Comparison of ENCODE assay signal across 8 cellular contexts in the genomic region with DNA sequence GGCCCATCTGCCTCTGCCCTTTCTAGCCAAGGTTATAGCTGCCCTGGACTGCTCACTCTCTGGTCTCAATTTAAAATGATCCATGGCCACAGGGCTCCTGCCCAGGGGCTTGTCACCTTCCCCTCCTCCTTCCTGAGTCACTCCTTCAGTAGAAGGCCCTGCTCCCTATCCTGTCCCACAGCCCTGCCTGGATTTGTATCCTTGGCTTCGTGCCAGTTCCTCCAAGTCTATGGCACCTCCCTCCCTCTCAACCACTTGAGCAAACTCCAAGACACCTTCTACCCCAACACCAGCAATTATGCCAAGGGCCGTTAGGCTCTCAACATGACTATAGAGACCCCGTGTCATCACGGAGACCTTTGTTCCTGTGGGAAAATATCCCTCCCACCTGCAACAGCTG. TPM values are rescaled to one million over a fixed set of nuclear protein-coding genes. Genes with fewer than 3 reads are reported as not detected.
DNase-seq lines count a peak whose midpoint lies in the region; ATAC-seq, FAIRE-seq and TF ChIP-seq lines count a peak whose summit lies in the region.
"Not testable (repeated sequence)": the region's sequence is repeated elsewhere in the genome, so short reads cannot be mapped to it uniquely, and the experiment has no call there.

No MANE protein-coding gene starts in this region.

- intact Hi-C loops in PC-3 (cut with micrococcal nuclease); GM12878 (cut with micrococcal nuclease; ENCODE audit: unreplicated experiment): not testable (repeated sequence)

- not testable (repeated sequence) for H3K27me3 ChIP-seq in PC-3 (ENCODE audit: low read length); GM12878 (replicated peaks in 1 of 2; ENCODE audit: control insufficient read depth in 2 of 2, insufficient read depth in 2 of 2, low read length in 1 of 2)

- peak overlapping the region; percentile 40; the same call in 1 of the 2 replicates for H3K9ac ChIP-seq in PC-3 (ENCODE audit: low read length)
- not testable (repeated sequence) for H3K9ac ChIP-seq in GM12878 (ENCODE audit: control insufficient read depth, insufficient read depth, low read length)

- WGBS in GM12878 (ENCODE audit: insufficient coverage, insufficient replicate concordance, low lambda C conversion rate, missing lambda C conversion rate) = 92% methylated on average over 3 of the region's 4 CpGs

- H3K4me2 ChIP-seq in PC-3 (ENCODE audit: low read length) = peak overlapping the region; percentile 57
- not testable (repeated sequence) for H3K4me2 ChIP-seq in GM12878 (ENCODE audit: control insufficient read depth, insufficient read depth)

- CTCF ChIA-PET in PC-3 (lab: Charles Lee); GM12878 (lab: Yijun Ruan, JAX): not testable (repeated sequence)

- not testable (repeated sequence) for H3F3A ChIP-seq in PC-3 (ENCODE audit: low read length, unreplicated experiment)

- in situ Hi-C loops in GM12878 (cut with MboI) = not testable (repeated sequence)

- H3K4me1 ChIP-seq in PC-3 (ENCODE audit: insufficient read depth, low read length) = peaks cover 15% of the 10 kb centered on the region; the same call in 1 of the 2 replicates
- H3K4me1 ChIP-seq in GM12878 (ENCODE audit: control insufficient read depth, insufficient read depth, low read length) = not testable (repeated sequence)

- DNase-seq in DMS53 (lab: John Stamatoyannopoulos, UW) = peak; percentile 75
- DNase-seq in NCI-H1105 treated with DMSO at 0.1 percent for 48 hours (lab: John Stamatoyannopoulos, UW) = peak; percentile 47
- peak; percentile 44 for DNase-seq in PC-3
- DNase-seq in GM12878 (ENCODE audit: low read depth, low spot score) = not testable (repeated sequence)
- peak; percentile 23 for DNase-seq in epithelial cell of esophagus (ENCODE audit: low read depth)
- peak; percentile 30 for DNase-seq in mesenteric fat pad (ENCODE audit: low spot score)
- DNase-seq in renal cortical epithelial cell (ENCODE audit: low read depth) = peak; percentile 1

- TF ChIP-seq POLR2A in GM12878 (IDR thresholded peaks at IDR 0.05; ENCODE audit: low read depth, low read length) = not testable (repeated sequence)

- TF ChIP-seq CTCF in 22Rv1 (IDR thresholded peaks at IDR 0.05); PC-3 (conservative IDR thresholded peaks at IDR 0.05; ENCODE audit: low read depth, low read length); GM12878 (IDR thresholded peaks at IDR 0.05 in 2 of 3, conservative IDR thresholded peaks at IDR 0.05 in 1 of 3; ENCODE audit: control insufficient read depth in 2 of 3, extremely low read depth in 1 of 3, insufficient read depth in 1 of 3, low read depth in 3 of 3, low read length in 3 of 3); epithelial cell of esophagus (IDR thresholded peaks at IDR 0.05; ENCODE audit: insufficient read depth, low read depth, low read length, missing control alignments): not testable (repeated sequence)

- not testable (repeated sequence) for H3K79me2 ChIP-seq in PC-3 (ENCODE audit: low read length); GM12878 (ENCODE audit: control insufficient read depth, insufficient read depth, low read length)

- not testable (repeated sequence) for H3K4me3 ChIP-seq in PC-3 (ENCODE audit: low read length); GM12878; epithelial cell of esophagus (ENCODE audit: low read length)

- H3K9me2 ChIP-seq in PC-3 (replicated peaks; ENCODE audit: low read length) = not testable (repeated sequence)

- not testable (repeated sequence) for H3K36me3 ChIP-seq in PC-3 (ENCODE audit: low read depth, low read length); GM12878 (ENCODE audit: control insufficient read depth in 2 of 2, insufficient read depth in 2 of 2, low read length in 1 of 2)

- TF ChIP-seq EP300 in GM12878 (IDR thresholded peaks at IDR 0.05; ENCODE audit: borderline replicate concordance in 1 of 2, control insufficient read depth in 1 of 2, low read depth in 2 of 2, low read length in 2 of 2) = not testable (repeated sequence)

- POLR2A ChIA-PET in PC-3 (lab: Charles Lee; ENCODE audit: unreplicated experiment); GM12878 (lab: Charles Lee): not testable (repeated sequence)

- RAD21 ChIA-PET in GM12878 (lab: Charles Lee; ENCODE audit: unreplicated experiment) = not testable (repeated sequence)

- FAIRE-seq in GM12878 (lab: Jason Lieb, UNC) = not testable (repeated sequence)

- not testable (repeated sequence) for H2AFZ ChIP-seq in PC-3 (ENCODE audit: low read length); GM12878 (ENCODE audit: control insufficient read depth, low read depth, low read length)

- not testable (repeated sequence) for TF ChIP-seq RAD21 in GM12878 (IDR thresholded peaks at IDR 0.05; ENCODE audit: insufficient read depth, low read depth, low read length)

- SMC1A ChIA-PET in GM12878 (lab: Charles Lee; ENCODE audit: uncharacterized antibody, unreplicated experiment) = not testable (repeated sequence)

- peak; percentile 48 for ATAC-seq in PC-3
- ATAC-seq in GM12878 = not testable (repeated sequence)

- not testable (repeated sequence) for BruUV-seq in PC-3 (replicated peaks; lab: Mats Ljungman, UMichigan)
- BruUV-seq in GM12878 (replicated peaks; lab: Mats Ljungman, UMichigan) = TSS peak; percentile 44

- peak overlapping the region; percentile 77 for H3K27ac ChIP-seq in 22Rv1
- peak overlapping the region; percentile 81 for H3K27ac ChIP-seq in PC-3 (ENCODE audit: low read length)
- H3K27ac ChIP-seq in GM12878 (ENCODE audit: control insufficient read depth, insufficient read depth) = not testable (repeated sequence)

- H4K20me1 ChIP-seq in PC-3 (ENCODE audit: low read length); GM12878 (ENCODE audit: control insufficient read depth, insufficient read depth): not testable (repeated sequence)

- H3K9me3 ChIP-seq in PC-3 (ENCODE audit: low read length); GM12878 (replicated peaks; ENCODE audit: control insufficient read depth, insufficient read depth, low read length): not testable (repeated sequence)

RNA-seq across cellular contexts. Expression of gene DDX11, which starts 30.6 kb away (rescaled TPM):
- 53.8 and 72.2 TPM in 2 replicates for total RNA-seq in PC-3 (2014; rRNA removed)
- 187 and 199 TPM in 2 replicates for total RNA-seq in GM12878 (2013; cell fraction: nucleolus; rRNA removed)
- total RNA-seq in GM12878 (2014; rRNA removed) = 42.0 and 53.6 TPM in 2 replicates
- 27.0 and 31.6 TPM in 2 replicates for total RNA-seq in GM12878 (2014; rRNA removed; fragmentation: Illumina TruSeq; extraction: Trizol)
- total RNA-seq in GM12878 (2021) = 79.3 and 94.2 TPM in 2 replicates
- 43.4 TPM for polyA plus RNA-seq in GM12878 (2011; ENCODE audit: low read depth)
- 27.9 and 38.9 TPM in 2 replicates for polyA plus RNA-seq in GM12878 (2011; rRNA removed)
- 25.3 and 37.5 TPM in 2 replicates for polyA plus RNA-seq in GM12878 (2011; cell fraction: cytosol; rRNA removed)
- 280 and 327 TPM in 2 replicates for polyA plus RNA-seq in GM12878 (2011; cell fraction: nucleus; rRNA removed)
- polyA plus RNA-seq in GM12878 (2012) = 46.8 and 56.7 TPM in 2 replicates
- 17.8 and 31.9 TPM in 2 replicates for polyA plus RNA-seq in GM12878 (2014; fragmentation: Illumina TruSeq; extraction: Trizol)
- polyA plus RNA-seq in GM12878 (2014; fragmentation: Nextera tagmentation; extraction: Ambion mirVana) = 1 to 10 TPM; 3.8 to 4.8 TPM
- 58.7 and 66.2 TPM in 2 replicates for polyA plus RNA-seq in GM12878 (2014; rRNA removed)
- 10 to 100 TPM; 56.5 to 62.5 TPM for polyA plus RNA-seq in GM12878 (2016; fragmentation: Nextera tagmentation; extraction: Ambion mirVana)
- 45.4 and 50.4 TPM in 2 replicates for polyA minus RNA-seq in GM12878 (2011; rRNA and poly(A)+ RNA removed)
- 15.4 and 20.2 TPM in 2 replicates for polyA minus RNA-seq in GM12878 (2011; cell fraction: cytosol; rRNA and poly(A)+ RNA removed)
- 86.9 and 156 TPM in 2 replicates for polyA minus RNA-seq in GM12878 (2011; cell fraction: nucleus; rRNA and poly(A)+ RNA removed)
- 28.3 TPM for total RNA-seq in mesenteric fat pad
- 10.8 and 19.8 TPM in 2 replicates for total RNA-seq in renal cortical epithelial cell
